1 cellular context compared by ENCODE assay signal in genomic region chr15:64158363-64159134, GRCh38.
TF ChIP-seq lines count a peak whose summit lies in the region.

No MANE protein-coding gene starts in this region.

TF ChIP-seq in HepG2, 621 proteins besides CTCF, POLR2A, EP300 and RAD21:
- TF ChIP-seq ZNF672 (CRISPR knock-in tag; IDR thresholded peaks at IDR 0.05) (no peak), POLR2AphosphoS5 (IDR thresholded peaks at IDR 0.05; ENCODE audit: low read depth, low read length) (0 out of 2 replicates have a peak, but pooled peaks have one; percentile 15), NONO (IDR thresholded peaks at IDR 0.05) (no peak), NONO (CRISPR knock-in tag; conservative IDR thresholded peaks at IDR 0.05) (0 out of 2 replicates have a peak, but pooled peaks have one; percentile 21), NR2F1 (CRISPR knock-in tag; IDR thresholded peaks at IDR 0.05) (no peak), KLF9 (CRISPR knock-in tag; IDR thresholded peaks at IDR 0.05; ENCODE audit: low read depth) (no peak), FOXA1 (IDR thresholded peaks at IDR 0.05) (no peak), FOXA1 (CRISPR knock-in tag; IDR thresholded peaks at IDR 0.05) (no peak), HNRNPL (IDR thresholded peaks at IDR 0.05; ENCODE audit: low read depth, low read length) (no peak), CSRNP1 (CRISPR knock-in tag; IDR thresholded peaks at IDR 0.05) (no peak), NFRKB (IDR thresholded peaks at IDR 0.05) (no peak), GABPB1 (CRISPR knock-in tag; IDR thresholded peaks at IDR 0.05) (no peak), THYN1 (CRISPR knock-in tag; IDR thresholded peaks at IDR 0.05; ENCODE audit: borderline replicate concordance, low read depth) (no peak), POLR2G (IDR thresholded peaks at IDR 0.05; ENCODE audit: low read depth, low read length) (peak; percentile 53; the same call in 1 of the 2 replicates), ZNF598 (CRISPR knock-in tag; IDR thresholded peaks at IDR 0.05; ENCODE audit: borderline replicate concordance) (no peak), FOXC1 (CRISPR knock-in tag; IDR thresholded peaks at IDR 0.05; ENCODE audit: borderline replicate concordance) (no peak), ZFP90 (CRISPR knock-in tag; IDR thresholded peaks at IDR 0.05; ENCODE audit: borderline replicate concordance) (no peak), ZNF350 (CRISPR knock-in tag; IDR thresholded peaks at IDR 0.05; ENCODE audit: borderline replicate concordance, low read depth) (0 out of 2 replicates have a peak, but pooled peaks have one; percentile 19), AGO2 (optimal IDR thresholded peaks at IDR 0.05; ENCODE audit: low read depth, low read length) (peak; percentile 64), AGO1 (IDR thresholded peaks at IDR 0.05; ENCODE audit: low read depth, low read length, poor library complexity, severe bottlenecking) (peak; percentile 46), ZNF580 (CRISPR knock-in tag; IDR thresholded peaks at IDR 0.05; ENCODE audit: borderline replicate concordance, low read depth) (no peak), XBP1 (CRISPR knock-in tag; IDR thresholded peaks at IDR 0.05) (no peak), ZNF687 (CRISPR knock-in tag; IDR thresholded peaks at IDR 0.05) (no peak), ZNF792 (CRISPR knock-in tag; IDR thresholded peaks at IDR 0.05) (no peak), SSRP1 (CRISPR knock-in tag; IDR thresholded peaks at IDR 0.05) (no peak), ZNF10 (CRISPR knock-in tag; IDR thresholded peaks at IDR 0.05; ENCODE audit: borderline replicate concordance, low read depth) (no peak), ZNF232 (CRISPR knock-in tag; IDR thresholded peaks at IDR 0.05; ENCODE audit: borderline replicate concordance) (no peak), RXRB (CRISPR knock-in tag; IDR thresholded peaks at IDR 0.05; ENCODE audit: borderline replicate concordance) (no peak), PRMT3 (CRISPR knock-in tag; IDR thresholded peaks at IDR 0.05; ENCODE audit: borderline replicate concordance, low read depth) (no peak), NCOA5 (CRISPR knock-in tag; IDR thresholded peaks at IDR 0.05) (no peak), TSC22D2 (CRISPR knock-in tag; IDR thresholded peaks at IDR 0.05; ENCODE audit: borderline replicate concordance) (no peak), ZNF569 (CRISPR knock-in tag; IDR thresholded peaks at IDR 0.05; ENCODE audit: borderline replicate concordance) (no peak)
- TF ChIP-seq, protein P1, sequence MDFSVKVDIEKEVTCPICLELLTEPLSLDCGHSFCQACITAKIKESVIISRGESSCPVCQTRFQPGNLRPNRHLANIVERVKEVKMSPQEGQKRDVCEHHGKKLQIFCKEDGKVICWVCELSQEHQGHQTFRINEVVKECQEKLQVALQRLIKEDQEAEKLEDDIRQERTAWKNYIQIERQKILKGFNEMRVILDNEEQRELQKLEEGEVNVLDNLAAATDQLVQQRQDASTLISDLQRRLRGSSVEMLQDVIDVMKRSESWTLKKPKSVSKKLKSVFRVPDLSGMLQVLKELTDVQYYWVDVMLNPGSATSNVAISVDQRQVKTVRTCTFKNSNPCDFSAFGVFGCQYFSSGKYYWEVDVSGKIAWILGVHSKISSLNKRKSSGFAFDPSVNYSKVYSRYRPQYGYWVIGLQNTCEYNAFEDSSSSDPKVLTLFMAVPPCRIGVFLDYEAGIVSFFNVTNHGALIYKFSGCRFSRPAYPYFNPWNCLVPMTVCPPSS (IDR thresholded peaks at IDR 0.05) = no peak
- TF ChIP-seq, protein P2, sequence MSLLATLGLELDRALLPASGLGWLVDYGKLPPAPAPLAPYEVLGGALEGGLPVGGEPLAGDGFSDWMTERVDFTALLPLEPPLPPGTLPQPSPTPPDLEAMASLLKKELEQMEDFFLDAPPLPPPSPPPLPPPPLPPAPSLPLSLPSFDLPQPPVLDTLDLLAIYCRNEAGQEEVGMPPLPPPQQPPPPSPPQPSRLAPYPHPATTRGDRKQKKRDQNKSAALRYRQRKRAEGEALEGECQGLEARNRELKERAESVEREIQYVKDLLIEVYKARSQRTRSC (CRISPR knock-in tag; IDR thresholded peaks at IDR 0.05; ENCODE audit: low read depth) = no peak
- TF ChIP-seq, protein P3, sequence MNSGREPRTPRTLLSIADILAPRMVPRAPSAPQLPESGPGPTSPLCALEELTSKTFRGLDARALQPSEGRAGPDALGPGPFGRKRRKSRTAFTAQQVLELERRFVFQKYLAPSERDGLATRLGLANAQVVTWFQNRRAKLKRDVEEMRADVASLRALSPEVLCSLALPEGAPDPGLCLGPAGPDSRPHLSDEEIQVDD (CRISPR knock-in tag; IDR thresholded peaks at IDR 0.05; ENCODE audit: borderline replicate concordance) = no peak
- TF ChIP-seq, protein P4, sequence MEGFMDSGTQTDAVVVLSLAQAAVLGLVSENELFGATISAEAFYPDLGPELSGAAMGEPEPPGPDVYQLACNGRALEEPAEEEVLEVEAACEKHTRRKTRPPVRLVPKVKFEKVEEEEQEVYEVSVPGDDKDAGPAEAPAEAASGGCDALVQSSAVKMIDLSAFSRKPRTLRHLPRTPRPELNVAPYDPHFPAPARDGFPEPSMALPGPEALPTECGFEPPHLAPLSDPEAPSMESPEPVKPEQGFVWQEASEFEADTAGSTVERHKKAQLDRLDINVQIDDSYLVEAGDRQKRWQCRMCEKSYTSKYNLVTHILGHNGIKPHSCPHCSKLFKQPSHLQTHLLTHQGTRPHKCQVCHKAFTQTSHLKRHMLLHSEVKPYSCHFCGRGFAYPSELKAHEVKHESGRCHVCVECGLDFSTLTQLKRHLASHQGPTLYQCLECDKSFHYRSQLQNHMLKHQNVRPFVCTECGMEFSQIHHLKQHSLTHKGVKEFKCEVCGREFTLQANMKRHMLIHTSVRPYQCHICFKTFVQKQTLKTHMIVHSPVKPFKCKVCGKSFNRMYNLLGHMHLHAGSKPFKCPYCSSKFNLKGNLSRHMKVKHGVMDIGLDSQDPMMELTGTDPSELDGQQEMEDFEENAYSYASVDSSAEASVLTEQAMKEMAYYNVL (CRISPR knock-in tag; IDR thresholded peaks at IDR 0.05; ENCODE audit: borderline replicate concordance) = no peak
- TF ChIP-seq, protein P5, sequence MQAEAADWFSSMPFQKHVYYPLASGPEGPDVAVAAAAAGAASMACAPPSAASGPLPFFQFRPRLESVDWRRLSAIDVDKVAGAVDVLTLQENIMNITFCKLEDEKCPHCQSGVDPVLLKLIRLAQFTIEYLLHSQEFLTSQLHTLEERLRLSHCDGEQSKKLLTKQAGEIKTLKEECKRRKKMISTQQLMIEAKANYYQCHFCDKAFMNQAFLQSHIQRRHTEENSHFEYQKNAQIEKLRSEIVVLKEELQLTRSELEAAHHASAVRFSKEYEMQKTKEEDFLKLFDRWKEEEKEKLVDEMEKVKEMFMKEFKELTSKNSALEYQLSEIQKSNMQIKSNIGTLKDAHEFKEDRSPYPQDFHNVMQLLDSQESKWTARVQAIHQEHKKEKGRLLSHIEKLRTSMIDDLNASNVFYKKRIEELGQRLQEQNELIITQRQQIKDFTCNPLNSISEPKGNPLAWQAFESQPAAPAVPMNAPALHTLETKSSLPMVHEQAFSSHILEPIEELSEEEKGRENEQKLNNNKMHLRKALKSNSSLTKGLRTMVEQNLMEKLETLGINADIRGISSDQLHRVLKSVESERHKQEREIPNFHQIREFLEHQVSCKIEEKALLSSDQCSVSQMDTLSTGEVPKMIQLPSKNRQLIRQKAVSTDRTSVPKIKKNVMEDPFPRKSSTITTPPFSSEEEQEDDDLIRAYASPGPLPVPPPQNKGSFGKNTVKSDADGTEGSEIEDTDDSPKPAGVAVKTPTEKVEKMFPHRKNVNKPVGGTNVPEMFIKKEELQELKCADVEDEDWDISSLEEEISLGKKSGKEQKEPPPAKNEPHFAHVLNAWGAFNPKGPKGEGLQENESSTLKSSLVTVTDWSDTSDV (CRISPR knock-in tag; IDR thresholded peaks at IDR 0.05) = no peak
